In the genomic region with DNA sequence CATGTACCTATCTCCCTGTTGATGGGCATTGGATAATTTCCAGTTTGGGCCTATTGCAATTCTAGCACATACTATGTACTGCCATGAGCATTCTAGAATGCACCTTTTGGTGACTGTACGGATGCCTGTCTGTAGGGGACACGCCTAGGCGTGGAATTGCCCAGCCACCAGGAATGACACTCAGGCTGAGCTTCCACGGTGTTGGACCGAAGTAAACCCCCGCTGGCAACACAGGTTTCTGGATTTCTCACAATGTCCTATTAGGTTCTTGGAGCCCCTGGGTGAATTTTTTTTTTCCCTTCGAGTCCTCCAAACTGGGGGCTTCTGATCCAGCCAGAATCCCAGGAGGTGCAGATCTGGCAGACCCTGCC, we compare ENCODE assay signal across 21 cellular contexts.
"Had no signal": no experiment of that assay in that cellular context is flagged by ENCODE, and none has a peak within 500 bp of the region (broad histone marks: within the 10 kb centered on the region; RNA-seq: fewer than 3 reads in every experiment).

No MANE protein-coding gene starts in this region.

- H3K4me3 ChIP-seq: cardiac muscle cell, colonic mucosa, esophagus muscularis mucosa, gastroesophageal sphincter, heart left ventricle, left ventricle myocardium inferior, lower lobe of right lung, prostate gland, right atrium auricular region, thyroid gland, uterus had no signal

- H3K27ac ChIP-seq: cardiac muscle cell, colonic mucosa, esophagus muscularis mucosa, foreskin keratinocyte, gastroesophageal sphincter, heart left ventricle, left ventricle myocardium inferior, lower lobe of right lung, parathyroid adenoma, prostate gland, right atrium auricular region, thyroid gland, uterus had no signal

- H3K27ac Mint-ChIP-seq: dendritic cell treated with granulocyte-macrophage colony-stimulating factor and Interleukin-4, amounts not matched to agents 40 ng/mL and 50 ng/mL, for 4 days; natural killer cell; stimulated activated naive CD8-positive, alpha-beta T cell treated with anti-CD3 and anti-CD28 coated beads, Interleukin-15, amount 100 ng/mL, for 72 hours; type B pancreatic cell had no signal

- H3K4me3 Mint-ChIP-seq: dendritic cell treated with granulocyte-macrophage colony-stimulating factor and Interleukin-4, amounts not matched to agents 40 ng/mL and 50 ng/mL, for 4 days; natural killer cell; type B pancreatic cell had no signal

- H3K27me3 ChIP-seq: cardiac muscle cell, colonic mucosa, gastroesophageal sphincter, right atrium auricular region, thyroid gland, uterus had no signal

- H3K36me3 Mint-ChIP-seq: natural killer cell, type B pancreatic cell had no signal

- H3K36me3 ChIP-seq: cardiac muscle cell, colonic mucosa, esophagus muscularis mucosa, gastroesophageal sphincter, heart left ventricle, left ventricle myocardium inferior, lower lobe of right lung, prostate gland, right atrium auricular region, thyroid gland, uterus had no signal

- DNase-seq: foreskin keratinocyte; heart left ventricle; hippocampal formation; kidney glomerular epithelial cell; left ventricle myocardium inferior; lower lobe of right lung; natural killer cell; stimulated activated CD4-positive, alpha-beta T cell treated with anti-CD3 and anti-CD28 coated beads, Interleukin-2, amount 100 ng/mL, for 48 hours; thyroid gland; uterus had no signal

- H3K4me1 ChIP-seq: colonic mucosa, esophagus muscularis mucosa, foreskin keratinocyte, gastroesophageal sphincter, heart left ventricle, left ventricle myocardium inferior, lower lobe of right lung, parathyroid adenoma, prostate gland, right atrium auricular region, thyroid gland, uterus had no signal

- H3K9me3 ChIP-seq: colonic mucosa, esophagus muscularis mucosa, gastroesophageal sphincter, heart left ventricle, left ventricle myocardium inferior, lower lobe of right lung, prostate gland, right atrium auricular region, thyroid gland, uterus had no signal

- H3K9me3 Mint-ChIP-seq: dendritic cell treated with granulocyte-macrophage colony-stimulating factor and Interleukin-4, amounts not matched to agents 40 ng/mL and 50 ng/mL, for 4 days; natural killer cell; stimulated activated naive CD8-positive, alpha-beta T cell treated with anti-CD3 and anti-CD28 coated beads, Interleukin-15, amount 100 ng/mL, for 72 hours; type B pancreatic cell had no signal

- ATAC-seq: foreskin keratinocyte, gastroesophageal sphincter, heart left ventricle, lower lobe of right lung, natural killer cell, sciatic nerve had no signal

- H3K9ac ChIP-seq: parathyroid adenoma had no signal
